Comparison of ENCODE assay signal across 19 cellular contexts in genomic region chr5:143913008-143913752, GRCh38.
DNase-seq lines count a peak whose midpoint lies in the region; ATAC-seq, FAIRE-seq and TF ChIP-seq lines count a peak whose summit lies in the region.
"Had no signal": no experiment of that assay in that cellular context is flagged by ENCODE, and none has a peak within 500 bp of the region (broad histone marks: within the 10 kb centered on the region; RNA-seq: fewer than 3 reads in every experiment).

No MANE protein-coding gene starts in this region.

- H3K27ac ChIP-seq in naive thymus-derived CD4-positive, alpha-beta T cell (ENCODE audit: low read depth, low read length) = no peak overlapping the region
- H3K27ac ChIP-seq: ovary, thyroid gland had no signal

- peaks cover 6% of the 10 kb centered on the region for H3K4me1 Mint-ChIP-seq in WTC11
- H3K4me1 Mint-ChIP-seq in naive thymus-derived CD4-positive, alpha-beta T cell = peaks cover 0 to 15% (median 10%) of the 10 kb centered on the region in 7 donors
- H3K4me1 Mint-ChIP-seq: H9 had no signal

- H3K36me3 Mint-ChIP-seq in WTC11 = no peaks in the 10 kb centered on the region
- H3K36me3 Mint-ChIP-seq in naive thymus-derived CD4-positive, alpha-beta T cell = no peaks in the 10 kb centered on the region
- H3K36me3 Mint-ChIP-seq: mesothelial cell of epicardium had no signal

- POLR2A ChIA-PET in WTC11 (lab: Charles Lee) = no interaction called here
- POLR2A ChIA-PET in naive thymus-derived CD4-positive, alpha-beta T cell (lab: Charles Lee) = interaction anchor here (0.7 kb wide), 1 partner anchor 9 kb away, joined by 3 read pairs; no protein-coding TSS in a partner anchor

- no peak for TF ChIP-seq POLR2A in H54 (IDR thresholded peaks at IDR 0.05; ENCODE audit: low read depth, low read length)

- no peak for ATAC-seq in WTC11
- ATAC-seq in GM21367 (IDR thresholded peaks at IDR 0.05; ENCODE audit: unreplicated experiment) = no peak
- ATAC-seq in naive thymus-derived CD4-positive, alpha-beta T cell = no peak
- ATAC-seq: esophagus mucosa had no signal

- H3K27me3 ChIP-seq in naive thymus-derived CD4-positive, alpha-beta T cell (ENCODE audit: control insufficient read depth in 2 of 2, insufficient read depth in 2 of 2, low read length in 2 of 2) = peaks cover 0 to 3% of the 10 kb centered on the region in 2 donors
- H3K27me3 ChIP-seq: ovary, thyroid gland had no signal

- intact Hi-C loops in naive thymus-derived CD4-positive, alpha-beta T cell (cut with micrococcal nuclease) = no loop called here

- H3K9me3 ChIP-seq in naive thymus-derived CD4-positive, alpha-beta T cell (ENCODE audit: control insufficient read depth in 2 of 3, low read length in 3 of 3) = no peaks in the 10 kb centered on the region
- H3K9me3 ChIP-seq: ovary, thyroid gland had no signal

- peak overlapping the region; percentile 38; the same call in 1 of the 2 replicates for H3K27ac Mint-ChIP-seq in WTC11
- H3K27ac Mint-ChIP-seq in naive thymus-derived CD4-positive, alpha-beta T cell = no peak overlapping the region
- H3K27ac Mint-ChIP-seq: H9; mesothelial cell of epicardium; T-helper 1 cell treated with Interleukin-12 subunit alpha and Interleukin-12 subunit beta and Interleukin-4 antibody, amounts not matched to agents 30 μg/mL and 1 μg/mL, for 36 hours had no signal

- CTCF ChIA-PET in WTC11 (lab: Charles Lee) = no interaction called here
- CTCF ChIA-PET in naive thymus-derived CD4-positive, alpha-beta T cell (lab: Charles Lee) = no interaction called here

- peak; percentile 99 for FAIRE-seq in H54 (lab: Jason Lieb, UNC)

- H3K4me3 Mint-ChIP-seq in WTC11 = no peak overlapping the region
- H3K4me3 Mint-ChIP-seq in naive thymus-derived CD4-positive, alpha-beta T cell = no peak overlapping the region
- H3K4me3 Mint-ChIP-seq: H9; mesothelial cell of epicardium; T-helper 1 cell treated with Interleukin-12 subunit alpha and Interleukin-12 subunit beta and Interleukin-4 antibody, amounts not matched to agents 30 μg/mL and 1 μg/mL, for 36 hours had no signal

- no peaks in the 10 kb centered on the region for H3K4me1 ChIP-seq in naive thymus-derived CD4-positive, alpha-beta T cell (ENCODE audit: control insufficient read depth in 2 of 2, insufficient read depth in 2 of 2, low read length in 2 of 2)
- H3K4me1 ChIP-seq: thyroid gland had no signal

- DNase-seq in 8988T = peak; percentile 20
- peak; percentile 36 for DNase-seq in H54 (ENCODE audit: insufficient read length, low spot score)
- DNase-seq in WTC11 (ENCODE audit: low spot score) = no peak
- peak; percentile 75 for DNase-seq in fibroblast of the aortic adventitia (ENCODE audit: low read depth)
- no peak for DNase-seq in NOMO-1 treated with dmso at 0.1 percent for 144 hours (lab: John Stamatoyannopoulos, UW; ENCODE audit: unreplicated experiment)
- no peak for DNase-seq in activated naive CD4-positive, alpha-beta T cell treated with anti-CD3 and anti-CD28 coated beads, Interleukin-2, amount 50 U/mL, for 16 hours
- no peak for DNase-seq in naive thymus-derived CD4-positive, alpha-beta T cell
- DNase-seq: activated CD4-positive, alpha-beta T cell treated with anti-CD3 and anti-CD28 coated beads, Interleukin-2, amount 50 U/mL, for 4 hours; activated effector memory CD4-positive, alpha-beta T cell treated with anti-CD3 and anti-CD28 coated beads, Interleukin-2, amount 50 U/mL, for 16 hours; AML-193; cerebellar nuclear complex; H9; MV-4-11; ovary; thyroid gland had no signal

- H3K27me3 Mint-ChIP-seq in WTC11 (ENCODE audit: low read depth) = no peaks in the 10 kb centered on the region
- peaks cover 0 to 21% (median 6%) of the 10 kb centered on the region in 5 donors for H3K27me3 Mint-ChIP-seq in naive thymus-derived CD4-positive, alpha-beta T cell

- no peaks in the 10 kb centered on the region for H3K9me3 Mint-ChIP-seq in WTC11
- peaks cover 0 to 2% (median 0%) of the 10 kb centered on the region in 11 donors for H3K9me3 Mint-ChIP-seq in naive thymus-derived CD4-positive, alpha-beta T cell
- H3K9me3 Mint-ChIP-seq: H9; mesothelial cell of epicardium; T-helper 1 cell treated with Interleukin-12 subunit alpha and Interleukin-12 subunit beta and Interleukin-4 antibody, amounts not matched to agents 30 μg/mL and 1 μg/mL, for 36 hours had no signal

- no peak overlapping the region for H3K4me3 ChIP-seq in fibroblast of the aortic adventitia (ENCODE audit: low read depth, low read length)
- no peak overlapping the region for H3K4me3 ChIP-seq in naive thymus-derived CD4-positive, alpha-beta T cell (ENCODE audit: low read length)
- H3K4me3 ChIP-seq: ovary, thyroid gland had no signal

- TF ChIP-seq CTCF in WTC11 (IDR thresholded peaks at IDR 0.05) (no peak), fibroblast of the aortic adventitia (IDR thresholded peaks at IDR 0.05; ENCODE audit: insufficient read depth, low read length) (no peak)

- H3K36me3 ChIP-seq in naive thymus-derived CD4-positive, alpha-beta T cell (ENCODE audit: control insufficient read depth in 2 of 3, insufficient read depth in 3 of 3, low read length in 3 of 3) = no peaks in the 10 kb centered on the region
- H3K36me3 ChIP-seq: ovary, thyroid gland had no signal

TF ChIP-seq in WTC11, 78 proteins besides CTCF, POLR2A, EP300 and RAD21:
- TF ChIP-seq IRF2 (CRISPR knock-in tag; IDR thresholded peaks at IDR 0.05; ENCODE audit: borderline replicate concordance, low read depth) = no peak

Comparison
In these comparisons a context has a peak if more than half of its experiments do, and no peak if none do; other contexts are left out.
1. DNase-seq: peak in 8988T (single experiment), H54 (single experiment) and fibroblast of the aortic adventitia (single experiment); none in WTC11 (single experiment), NOMO-1 treated with dmso at 0.1 percent for 144 hours (single experiment), activated naive CD4-positive, alpha-beta T cell treated with anti-CD3 and anti-CD28 coated beads, Interleukin-2, amount 50 U/mL, for 16 hours (single experiment) and naive thymus-derived CD4-positive, alpha-beta T cell (0 of 9).